ENCODE assay signal across 6 cellular contexts in genomic region chr15:32492768-32493167, GRCh38. TPM values are rescaled to one million over a fixed set of nuclear protein-coding genes. Genes with fewer than 3 reads are reported as not detected.
"Had no signal": no experiment of that assay in that cellular context is flagged by ENCODE, and none has a peak within 500 bp of the region (broad histone marks: within the 10 kb centered on the region; RNA-seq: fewer than 3 reads in every experiment).

No MANE protein-coding gene starts in this region.

RNA-seq across cellular contexts. Expression of gene GOLGA8O, which starts 37.3 kb away (rescaled TPM):
- total RNA-seq: kidney epithelial cell, lower leg skin, lower lobe of right lung, lung microvascular endothelial cell had no signal
- polyA plus RNA-seq: naive thymus-derived CD4-positive, alpha-beta T cell; naive thymus-derived CD8-positive, alpha-beta T cell had no signal
